ENCODE assay signal across 1 cellular context in the genomic region with DNA sequence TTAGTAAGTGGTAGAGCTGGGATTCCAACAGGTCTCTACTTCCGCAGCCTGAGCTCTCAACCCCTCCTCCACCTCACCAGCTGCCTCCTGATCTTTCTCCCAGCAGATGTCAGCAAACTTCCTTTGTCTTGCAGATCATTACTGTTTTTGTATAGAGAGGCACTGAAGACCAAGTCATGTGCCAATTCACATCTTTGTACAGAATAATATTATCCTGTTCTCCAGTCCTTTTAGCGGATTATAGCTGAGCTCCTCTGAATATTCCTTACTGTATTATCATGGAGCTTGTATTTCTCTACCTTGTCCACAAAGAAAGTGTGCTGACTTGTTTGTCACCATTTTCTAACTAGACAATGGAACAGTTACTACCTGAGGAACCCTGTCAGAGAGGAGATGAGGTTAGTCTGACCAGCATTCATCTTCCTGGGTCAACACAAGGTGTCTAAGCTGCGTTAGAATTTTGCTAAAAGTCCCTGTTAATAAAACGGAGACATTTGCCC.
TF ChIP-seq lines count a peak whose summit lies in the region.

No MANE protein-coding gene starts in this region.

TF ChIP-seq in IMR-90, 13 proteins besides CTCF, POLR2A, EP300 and RAD21:
- TF ChIP-seq USF2 (IDR thresholded peaks at IDR 0.05; ENCODE audit: low read depth, low read length) (no peak), SMC3 (IDR thresholded peaks at IDR 0.05; ENCODE audit: low read depth, low read length) (peak; percentile 40; the same call in 1 of the 2 replicates)
